Comparison of ENCODE assay signal across 19 cellular contexts in the genomic region with DNA sequence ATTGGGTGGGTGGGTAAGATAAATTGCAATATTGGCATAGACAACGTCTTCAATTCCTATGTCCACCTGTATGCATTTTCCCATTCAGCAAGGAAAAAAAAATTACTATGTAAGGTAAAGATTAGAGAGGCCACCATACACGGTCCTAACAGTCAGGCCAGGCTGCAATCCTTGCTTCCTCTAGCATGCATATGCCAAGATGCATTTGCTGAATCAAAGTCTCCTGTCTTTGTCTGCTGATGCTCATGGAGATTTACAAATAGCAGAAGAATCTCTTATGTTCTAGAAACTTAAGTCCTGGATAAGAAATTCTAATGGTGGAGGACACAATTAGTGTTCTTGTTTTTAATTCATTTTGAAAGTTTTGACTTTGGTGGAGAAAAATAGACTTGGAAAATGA.
"Had no signal": no experiment of that assay in that cellular context is flagged by ENCODE, and none has a peak within 500 bp of the region (broad histone marks: within the 10 kb centered on the region; RNA-seq: fewer than 3 reads in every experiment).

No MANE protein-coding gene starts in this region.

- H3K9me3 Mint-ChIP-seq: activated naive CD4-positive, alpha-beta T cell treated with anti-CD3 and anti-CD28 coated beads, Interleukin-2, amount 10 ng/mL, durations not matched to agents 7 days and 5 days; activated T-cell treated with anti-CD3 and anti-CD28 coated beads, Interleukin-2, amount 50 U/mL, for 72 hours; naive thymus-derived CD8-positive, alpha-beta T cell; stimulated activated naive CD8-positive, alpha-beta T cell treated with anti-CD3 and anti-CD28 coated beads, Interleukin-15, amount 100 ng/mL, for 72 hours had no signal

- H3K9me3 ChIP-seq: ovary, psoas muscle, tibial artery had no signal

- H3K4me1 Mint-ChIP-seq: activated naive CD4-positive, alpha-beta T cell treated with anti-CD3 and anti-CD28 coated beads, Interleukin-2, amount 10 ng/mL, durations not matched to agents 7 days and 5 days; central memory CD8-positive, alpha-beta T cell; naive thymus-derived CD8-positive, alpha-beta T cell; stimulated activated effector memory CD8-positive, alpha-beta T cell treated with anti-CD3 and anti-CD28 coated beads, Interleukin-12 subunit alpha, Interleukin-12 subunit beta, amount 100 ng/mL, for 72 hours; stimulated activated naive CD8-positive, alpha-beta T cell treated with anti-CD3 and anti-CD28 coated beads, Interleukin-15, amount 100 ng/mL, for 72 hours had no signal

- ATAC-seq: activated T-cell treated with anti-CD3 and anti-CD28 coated beads, Interleukin-2, amount 50 U/mL, for 72 hours; naive thymus-derived CD8-positive, alpha-beta T cell; right cardiac atrium; stimulated activated effector memory CD8-positive, alpha-beta T cell treated with anti-CD3 and anti-CD28 coated beads, Interleukin-12 subunit alpha, Interleukin-12 subunit beta, amount 100 ng/mL, for 72 hours; stimulated activated naive CD8-positive, alpha-beta T cell treated with anti-CD3 and anti-CD28 coated beads, Interleukin-15, amount 100 ng/mL, for 72 hours had no signal

- H3K4me3 Mint-ChIP-seq: activated CD4-positive, alpha-beta memory T cell treated with anti-CD3 and anti-CD28 coated beads for 36 hours; activated naive CD4-positive, alpha-beta T cell treated with anti-CD3 and anti-CD28 coated beads, Interleukin-2, amount 10 ng/mL, durations not matched to agents 7 days and 5 days; activated T-cell treated with anti-CD3 and anti-CD28 coated beads, Interleukin-2, amount 50 U/mL, for 72 hours; central memory CD8-positive, alpha-beta T cell; naive thymus-derived CD8-positive, alpha-beta T cell; stimulated activated effector memory CD8-positive, alpha-beta T cell treated with anti-CD3 and anti-CD28 coated beads, Interleukin-12 subunit alpha, Interleukin-12 subunit beta, amount 100 ng/mL, for 72 hours; stimulated activated naive CD8-positive, alpha-beta T cell treated with anti-CD3 and anti-CD28 coated beads, Interleukin-15, amount 100 ng/mL, for 72 hours had no signal

- H3K36me3 Mint-ChIP-seq: activated CD4-positive, alpha-beta memory T cell treated with anti-CD3 and anti-CD28 coated beads for 36 hours; activated naive CD4-positive, alpha-beta T cell treated with anti-CD3 and anti-CD28 coated beads, Interleukin-2, amount 10 ng/mL, durations not matched to agents 7 days and 5 days; naive thymus-derived CD8-positive, alpha-beta T cell; stimulated activated effector memory CD8-positive, alpha-beta T cell treated with anti-CD3 and anti-CD28 coated beads, Interleukin-12 subunit alpha, Interleukin-12 subunit beta, amount 100 ng/mL, for 72 hours had no signal

- H3K27ac Mint-ChIP-seq: activated CD4-positive, alpha-beta memory T cell treated with anti-CD3 and anti-CD28 coated beads for 36 hours; activated naive CD4-positive, alpha-beta T cell treated with anti-CD3 and anti-CD28 coated beads, Interleukin-2, amount 10 ng/mL, durations not matched to agents 7 days and 5 days; activated T-cell treated with anti-CD3 and anti-CD28 coated beads, Interleukin-2, amount 50 U/mL, for 72 hours; naive thymus-derived CD8-positive, alpha-beta T cell; stimulated activated effector memory CD8-positive, alpha-beta T cell treated with anti-CD3 and anti-CD28 coated beads, Interleukin-12 subunit alpha, Interleukin-12 subunit beta, amount 100 ng/mL, for 72 hours; stimulated activated naive CD8-positive, alpha-beta T cell treated with anti-CD3 and anti-CD28 coated beads, Interleukin-15, amount 100 ng/mL, for 72 hours had no signal

- H3K27me3 Mint-ChIP-seq: activated CD4-positive, alpha-beta memory T cell treated with anti-CD3 and anti-CD28 coated beads for 36 hours; activated naive CD4-positive, alpha-beta T cell treated with anti-CD3 and anti-CD28 coated beads, Interleukin-2, amount 10 ng/mL, durations not matched to agents 7 days and 5 days; central memory CD8-positive, alpha-beta T cell; naive thymus-derived CD8-positive, alpha-beta T cell; stimulated activated naive CD8-positive, alpha-beta T cell treated with anti-CD3 and anti-CD28 coated beads, Interleukin-15, amount 100 ng/mL, for 72 hours had no signal

- H3K27ac ChIP-seq: ovary, psoas muscle, skin epidermis had no signal

- H3K36me3 ChIP-seq: ovary, tibial artery had no signal

- DNase-seq: activated CD4-positive, alpha-beta memory T cell treated with anti-CD3 and anti-CD28 coated beads for 36 hours; activated CD4-positive, alpha-beta T cell treated with anti-CD3 and anti-CD28 coated beads for 48 hours; activated effector memory CD4-positive, alpha-beta T cell treated with anti-CD3 and anti-CD28 coated beads, Interleukin-2, amount 50 U/mL, for 16 hours; activated naive CD4-positive, alpha-beta T cell treated with anti-CD3 and anti-CD28 coated beads, Interleukin-2, amount 10 ng/mL, durations not matched to agents 7 days and 5 days; activated T-cell treated with anti-CD3 and anti-CD28 coated beads, Interleukin-2, amount 50 U/mL, for 72 hours; aorta; cortex of kidney; kidney; naive thymus-derived CD8-positive, alpha-beta T cell; psoas muscle; right cardiac atrium; stimulated activated CD4-positive, alpha-beta T cell treated with anti-CD3 and anti-CD28 coated beads, Interleukin-2, amount 100 ng/mL, for 24 hours; stimulated activated naive CD8-positive, alpha-beta T cell treated with anti-CD3 and anti-CD28 coated beads, Interleukin-15, amount 100 ng/mL, for 72 hours; tibial artery had no signal

- H3K27me3 ChIP-seq: ovary, tibial artery had no signal

- H3K4me3 ChIP-seq: lung, ovary, psoas muscle, skin epidermis, tibial artery had no signal
